1 cellular context compared by ENCODE assay signal in the genomic region with DNA sequence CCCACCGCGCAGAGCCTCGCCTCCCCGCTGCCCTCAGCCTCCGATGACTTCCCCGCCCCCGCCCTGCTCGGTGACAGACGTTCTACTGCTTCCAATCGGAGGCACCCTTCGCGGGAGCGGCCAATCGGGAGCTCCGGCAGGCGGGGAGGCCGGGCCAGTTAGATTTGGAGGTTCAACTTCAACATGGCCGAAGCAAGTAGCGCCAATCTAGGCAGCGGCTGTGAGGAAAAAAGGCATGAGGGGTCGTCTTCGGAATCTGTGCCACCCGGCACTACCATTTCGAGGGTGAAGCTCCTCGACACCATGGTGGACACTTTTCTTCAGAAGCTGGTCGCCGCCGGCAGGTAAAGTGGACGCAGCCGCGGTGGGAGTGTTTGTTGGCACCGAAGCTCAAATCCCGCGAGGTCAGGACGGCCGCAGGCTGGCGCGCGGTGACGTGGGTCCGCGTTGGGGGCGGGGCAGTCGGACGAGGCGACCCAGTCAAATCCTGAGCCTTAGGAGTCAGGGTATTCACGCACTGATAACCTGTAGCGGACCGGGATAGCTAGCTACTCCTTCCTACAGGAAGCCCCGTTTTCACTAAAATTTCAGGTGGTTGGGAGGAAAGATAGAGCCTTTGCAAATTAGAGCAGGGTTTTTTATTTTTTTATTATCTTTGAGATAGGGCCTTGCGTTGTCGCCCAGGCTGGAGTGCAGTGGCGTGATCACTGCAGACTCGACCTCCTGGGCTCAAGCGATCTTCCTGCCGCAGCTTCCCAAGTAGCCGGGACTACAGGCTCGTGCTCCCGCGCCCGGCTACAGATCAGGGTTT.
A peak's percentile ranks its signal among the peaks of the same experiment; 100 is the strongest.
TF ChIP-seq lines count a peak whose summit lies in the region.

A gene with protein sequence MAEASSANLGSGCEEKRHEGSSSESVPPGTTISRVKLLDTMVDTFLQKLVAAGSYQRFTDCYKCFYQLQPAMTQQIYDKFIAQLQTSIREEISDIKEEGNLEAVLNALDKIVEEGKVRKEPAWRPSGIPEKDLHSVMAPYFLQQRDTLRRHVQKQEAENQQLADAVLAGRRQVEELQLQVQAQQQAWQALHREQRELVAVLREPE (plus strand): TSS at position 175 of the 811 bp plus-strand sequence. CDS start 9 bp downstream, at position 184.

TF ChIP-seq in K562, 482 proteins besides CTCF, POLR2A, EP300 and RAD21 (continued from another document and continues in another):
- TF ChIP-seq, protein P1, sequence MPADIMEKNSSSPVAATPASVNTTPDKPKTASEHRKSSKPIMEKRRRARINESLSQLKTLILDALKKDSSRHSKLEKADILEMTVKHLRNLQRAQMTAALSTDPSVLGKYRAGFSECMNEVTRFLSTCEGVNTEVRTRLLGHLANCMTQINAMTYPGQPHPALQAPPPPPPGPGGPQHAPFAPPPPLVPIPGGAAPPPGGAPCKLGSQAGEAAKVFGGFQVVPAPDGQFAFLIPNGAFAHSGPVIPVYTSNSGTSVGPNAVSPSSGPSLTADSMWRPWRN (IDR thresholded peaks at IDR 0.05; ENCODE audit: low read depth) = 0 out of 2 replicates have a peak, but pooled peaks have one; percentile 32
- no peak for TF ChIP-seq MTF1 (CRISPR knock-in tag; IDR thresholded peaks at IDR 0.05; ENCODE audit: borderline replicate concordance)
- no peak; the same call in 1 of the 2 replicates for TF ChIP-seq CBFB (CRISPR knock-in tag; IDR thresholded peaks at IDR 0.05)
- TF ChIP-seq SIRT6 (IDR thresholded peaks at IDR 0.05; ENCODE audit: low read depth, low read length) = no peak
- no peak for TF ChIP-seq HDAC6 (IDR thresholded peaks at IDR 0.05; ENCODE audit: low read depth, low read length)
- TF ChIP-seq WHSC1 (IDR thresholded peaks at IDR 0.05; ENCODE audit: low read length) = no peak
- TF ChIP-seq CAMTA2 (CRISPR knock-in tag; conservative IDR thresholded peaks at IDR 0.05) = no peak
- TF ChIP-seq GABPA (tag; conservative IDR thresholded peaks at IDR 0.05; ENCODE audit: low read depth) = no peak; the same call in 1 of the 2 replicates
- no peak for TF ChIP-seq ZNF668 (CRISPR knock-in tag; IDR thresholded peaks at IDR 0.05)
- TF ChIP-seq CBX1 (IDR thresholded peaks at IDR 0.05; ENCODE audit: low read depth) = no peak
- TF ChIP-seq SP2 (IDR thresholded peaks at IDR 0.05; ENCODE audit: extremely low read depth, low read depth, low read length, poor library complexity, severe bottlenecking) = peak; percentile 89
- TF ChIP-seq, protein P2, sequence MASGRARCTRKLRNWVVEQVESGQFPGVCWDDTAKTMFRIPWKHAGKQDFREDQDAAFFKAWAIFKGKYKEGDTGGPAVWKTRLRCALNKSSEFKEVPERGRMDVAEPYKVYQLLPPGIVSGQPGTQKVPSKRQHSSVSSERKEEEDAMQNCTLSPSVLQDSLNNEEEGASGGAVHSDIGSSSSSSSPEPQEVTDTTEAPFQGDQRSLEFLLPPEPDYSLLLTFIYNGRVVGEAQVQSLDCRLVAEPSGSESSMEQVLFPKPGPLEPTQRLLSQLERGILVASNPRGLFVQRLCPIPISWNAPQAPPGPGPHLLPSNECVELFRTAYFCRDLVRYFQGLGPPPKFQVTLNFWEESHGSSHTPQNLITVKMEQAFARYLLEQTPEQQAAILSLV (tag; IDR thresholded peaks at IDR 0.05) = no peak
- no peak for TF ChIP-seq BMI1 (IDR thresholded peaks at IDR 0.05; ENCODE audit: low read length)
- no peak for TF ChIP-seq NFE2L1 (tag; IDR thresholded peaks at IDR 0.05; ENCODE audit: borderline replicate concordance, low read depth)
- TF ChIP-seq HDAC3 (IDR thresholded peaks at IDR 0.05; ENCODE audit: borderline replicate concordance, partially characterized antibody) = peak; percentile 12
- peak; percentile 89 for TF ChIP-seq TAF1 (IDR thresholded peaks at IDR 0.05; ENCODE audit: control insufficient read depth, extremely low read depth, insufficient read depth, low read length, severe bottlenecking)
- no peak for TF ChIP-seq SAFB (IDR thresholded peaks at IDR 0.05; ENCODE audit: borderline replicate concordance, low read depth, low read length)
- peak; percentile 97 for TF ChIP-seq SUPT5H (IDR thresholded peaks at IDR 0.05)
- TF ChIP-seq NCOA4 (IDR thresholded peaks at IDR 0.05; ENCODE audit: partially characterized antibody) = no peak
- TF ChIP-seq, protein P3, sequence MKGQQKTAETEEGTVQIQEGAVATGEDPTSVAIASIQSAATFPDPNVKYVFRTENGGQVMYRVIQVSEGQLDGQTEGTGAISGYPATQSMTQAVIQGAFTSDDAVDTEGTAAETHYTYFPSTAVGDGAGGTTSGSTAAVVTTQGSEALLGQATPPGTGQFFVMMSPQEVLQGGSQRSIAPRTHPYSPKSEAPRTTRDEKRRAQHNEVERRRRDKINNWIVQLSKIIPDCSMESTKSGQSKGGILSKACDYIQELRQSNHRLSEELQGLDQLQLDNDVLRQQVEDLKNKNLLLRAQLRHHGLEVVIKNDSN (CRISPR knock-in tag; IDR thresholded peaks at IDR 0.05) = no peak
- no peak for TF ChIP-seq ETV6 (IDR thresholded peaks at IDR 0.05; ENCODE audit: borderline replicate concordance in 1 of 2, low read depth in 2 of 2, low read length in 1 of 2)
- TF ChIP-seq ETV6 (CRISPR knock-in tag; IDR thresholded peaks at IDR 0.05; ENCODE audit: borderline replicate concordance) = peak; percentile 32; the same call in 1 of the 2 replicates
- TF ChIP-seq, protein P4, sequence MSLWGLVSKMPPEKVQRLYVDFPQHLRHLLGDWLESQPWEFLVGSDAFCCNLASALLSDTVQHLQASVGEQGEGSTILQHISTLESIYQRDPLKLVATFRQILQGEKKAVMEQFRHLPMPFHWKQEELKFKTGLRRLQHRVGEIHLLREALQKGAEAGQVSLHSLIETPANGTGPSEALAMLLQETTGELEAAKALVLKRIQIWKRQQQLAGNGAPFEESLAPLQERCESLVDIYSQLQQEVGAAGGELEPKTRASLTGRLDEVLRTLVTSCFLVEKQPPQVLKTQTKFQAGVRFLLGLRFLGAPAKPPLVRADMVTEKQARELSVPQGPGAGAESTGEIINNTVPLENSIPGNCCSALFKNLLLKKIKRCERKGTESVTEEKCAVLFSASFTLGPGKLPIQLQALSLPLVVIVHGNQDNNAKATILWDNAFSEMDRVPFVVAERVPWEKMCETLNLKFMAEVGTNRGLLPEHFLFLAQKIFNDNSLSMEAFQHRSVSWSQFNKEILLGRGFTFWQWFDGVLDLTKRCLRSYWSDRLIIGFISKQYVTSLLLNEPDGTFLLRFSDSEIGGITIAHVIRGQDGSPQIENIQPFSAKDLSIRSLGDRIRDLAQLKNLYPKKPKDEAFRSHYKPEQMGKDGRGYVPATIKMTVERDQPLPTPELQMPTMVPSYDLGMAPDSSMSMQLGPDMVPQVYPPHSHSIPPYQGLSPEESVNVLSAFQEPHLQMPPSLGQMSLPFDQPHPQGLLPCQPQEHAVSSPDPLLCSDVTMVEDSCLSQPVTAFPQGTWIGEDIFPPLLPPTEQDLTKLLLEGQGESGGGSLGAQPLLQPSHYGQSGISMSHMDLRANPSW (CRISPR knock-in tag; IDR thresholded peaks at IDR 0.05) = peak; percentile 88
- no peak for TF ChIP-seq ZNF589 (CRISPR knock-in tag; IDR thresholded peaks at IDR 0.05; ENCODE audit: low read depth)
- TF ChIP-seq SMARCA4 (IDR thresholded peaks at IDR 0.05) = no peak
- no peak for TF ChIP-seq TCFL5 (CRISPR knock-in tag; conservative IDR thresholded peaks at IDR 0.05)
- TF ChIP-seq TCF3 (CRISPR knock-in tag; IDR thresholded peaks at IDR 0.05) = no peak
- no peak; the same call in 1 of the 2 replicates for TF ChIP-seq SOX6 (IDR thresholded peaks at IDR 0.05)
- TF ChIP-seq, protein P5, sequence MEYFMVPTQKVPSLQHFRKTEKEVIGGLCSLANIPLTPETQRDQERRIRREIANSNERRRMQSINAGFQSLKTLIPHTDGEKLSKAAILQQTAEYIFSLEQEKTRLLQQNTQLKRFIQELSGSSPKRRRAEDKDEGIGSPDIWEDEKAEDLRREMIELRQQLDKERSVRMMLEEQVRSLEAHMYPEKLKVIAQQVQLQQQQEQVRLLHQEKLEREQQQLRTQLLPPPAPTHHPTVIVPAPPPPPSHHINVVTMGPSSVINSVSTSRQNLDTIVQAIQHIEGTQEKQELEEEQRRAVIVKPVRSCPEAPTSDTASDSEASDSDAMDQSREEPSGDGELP (CRISPR knock-in tag; IDR thresholded peaks at IDR 0.05; ENCODE audit: borderline replicate concordance) = peak; percentile 86
- TF ChIP-seq, protein P6, sequence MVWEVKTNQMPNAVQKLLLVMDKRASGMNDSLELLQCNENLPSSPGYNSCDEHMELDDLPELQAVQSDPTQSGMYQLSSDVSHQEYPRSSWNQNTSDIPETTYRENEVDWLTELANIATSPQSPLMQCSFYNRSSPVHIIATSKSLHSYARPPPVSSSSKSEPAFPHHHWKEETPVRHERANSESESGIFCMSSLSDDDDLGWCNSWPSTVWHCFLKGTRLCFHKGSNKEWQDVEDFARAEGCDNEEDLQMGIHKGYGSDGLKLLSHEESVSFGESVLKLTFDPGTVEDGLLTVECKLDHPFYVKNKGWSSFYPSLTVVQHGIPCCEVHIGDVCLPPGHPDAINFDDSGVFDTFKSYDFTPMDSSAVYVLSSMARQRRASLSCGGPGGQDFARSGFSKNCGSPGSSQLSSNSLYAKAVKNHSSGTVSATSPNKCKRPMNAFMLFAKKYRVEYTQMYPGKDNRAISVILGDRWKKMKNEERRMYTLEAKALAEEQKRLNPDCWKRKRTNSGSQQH (CRISPR knock-in tag; IDR thresholded peaks at IDR 0.05) = no peak
- no peak for TF ChIP-seq CEBPG (CRISPR knock-in tag; IDR thresholded peaks at IDR 0.05)
- TF ChIP-seq CEBPG (tag; conservative IDR thresholded peaks at IDR 0.05 in 1 of 2, IDR thresholded peaks at IDR 0.05 in 1 of 2) = no peak
- TF ChIP-seq NRF1 (conservative IDR thresholded peaks at IDR 0.05 in 1 of 2, IDR thresholded peaks at IDR 0.05 in 1 of 2) = peak; percentile 66 to 75
- TF ChIP-seq RBM15 (IDR thresholded peaks at IDR 0.05; ENCODE audit: insufficient read depth, low read length) = no peak
- no peak for TF ChIP-seq CREBBP (IDR thresholded peaks at IDR 0.05; ENCODE audit: low read depth, low read length)
- peak; percentile 74 for TF ChIP-seq GABPB1 (CRISPR knock-in tag; IDR thresholded peaks at IDR 0.05)
- TF ChIP-seq, protein P7, sequence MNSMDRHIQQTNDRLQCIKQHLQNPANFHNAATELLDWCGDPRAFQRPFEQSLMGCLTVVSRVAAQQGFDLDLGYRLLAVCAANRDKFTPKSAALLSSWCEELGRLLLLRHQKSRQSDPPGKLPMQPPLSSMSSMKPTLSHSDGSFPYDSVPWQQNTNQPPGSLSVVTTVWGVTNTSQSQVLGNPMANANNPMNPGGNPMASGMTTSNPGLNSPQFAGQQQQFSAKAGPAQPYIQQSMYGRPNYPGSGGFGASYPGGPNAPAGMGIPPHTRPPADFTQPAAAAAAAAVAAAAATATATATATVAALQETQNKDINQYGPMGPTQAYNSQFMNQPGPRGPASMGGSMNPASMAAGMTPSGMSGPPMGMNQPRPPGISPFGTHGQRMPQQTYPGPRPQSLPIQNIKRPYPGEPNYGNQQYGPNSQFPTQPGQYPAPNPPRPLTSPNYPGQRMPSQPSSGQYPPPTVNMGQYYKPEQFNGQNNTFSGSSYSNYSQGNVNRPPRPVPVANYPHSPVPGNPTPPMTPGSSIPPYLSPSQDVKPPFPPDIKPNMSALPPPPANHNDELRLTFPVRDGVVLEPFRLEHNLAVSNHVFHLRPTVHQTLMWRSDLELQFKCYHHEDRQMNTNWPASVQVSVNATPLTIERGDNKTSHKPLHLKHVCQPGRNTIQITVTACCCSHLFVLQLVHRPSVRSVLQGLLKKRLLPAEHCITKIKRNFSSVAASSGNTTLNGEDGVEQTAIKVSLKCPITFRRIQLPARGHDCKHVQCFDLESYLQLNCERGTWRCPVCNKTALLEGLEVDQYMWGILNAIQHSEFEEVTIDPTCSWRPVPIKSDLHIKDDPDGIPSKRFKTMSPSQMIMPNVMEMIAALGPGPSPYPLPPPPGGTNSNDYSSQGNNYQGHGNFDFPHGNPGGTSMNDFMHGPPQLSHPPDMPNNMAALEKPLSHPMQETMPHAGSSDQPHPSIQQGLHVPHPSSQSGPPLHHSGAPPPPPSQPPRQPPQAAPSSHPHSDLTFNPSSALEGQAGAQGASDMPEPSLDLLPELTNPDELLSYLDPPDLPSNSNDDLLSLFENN (IDR thresholded peaks at IDR 0.05; ENCODE audit: low read depth in 2 of 2, low read length in 2 of 2) = no peak
- TF ChIP-seq ESRRB (CRISPR knock-in tag; IDR thresholded peaks at IDR 0.05; ENCODE audit: borderline replicate concordance) = no peak
- no peak for TF ChIP-seq ZNF124 (CRISPR knock-in tag; IDR thresholded peaks at IDR 0.05)
- no peak for TF ChIP-seq NUFIP1 (IDR thresholded peaks at IDR 0.05; ENCODE audit: partially characterized antibody)
- peak; percentile 80 to 83 for TF ChIP-seq FOXK2 (conservative IDR thresholded peaks at IDR 0.05 in 1 of 2, IDR thresholded peaks at IDR 0.05 in 1 of 2; ENCODE audit: low read depth in 2 of 2)
- no peak for TF ChIP-seq PURB (CRISPR knock-in tag; IDR thresholded peaks at IDR 0.05; ENCODE audit: low read depth)
- TF ChIP-seq SREBF1 (IDR thresholded peaks at IDR 0.05; ENCODE audit: borderline replicate concordance, low read depth, low read length) = no peak
- TF ChIP-seq, protein P8, sequence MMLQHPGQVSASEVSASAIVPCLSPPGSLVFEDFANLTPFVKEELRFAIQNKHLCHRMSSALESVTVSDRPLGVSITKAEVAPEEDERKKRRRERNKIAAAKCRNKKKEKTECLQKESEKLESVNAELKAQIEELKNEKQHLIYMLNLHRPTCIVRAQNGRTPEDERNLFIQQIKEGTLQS (IDR thresholded peaks at IDR 0.05) = peak; percentile 45; the same call in 1 of the 2 replicates
- TF ChIP-seq, protein P8 (CRISPR knock-in tag; conservative IDR thresholded peaks at IDR 0.05) = peak; percentile 27; the same call in 1 of the 2 replicates
- no peak for TF ChIP-seq MCM2 (IDR thresholded peaks at IDR 0.05; ENCODE audit: low read depth)
- no peak for TF ChIP-seq ZNF75A (CRISPR knock-in tag; IDR thresholded peaks at IDR 0.05)
- TF ChIP-seq ZBTB1 (CRISPR knock-in tag; IDR thresholded peaks at IDR 0.05; ENCODE audit: borderline replicate concordance, low read depth) = no peak
- TF ChIP-seq, protein P9, sequence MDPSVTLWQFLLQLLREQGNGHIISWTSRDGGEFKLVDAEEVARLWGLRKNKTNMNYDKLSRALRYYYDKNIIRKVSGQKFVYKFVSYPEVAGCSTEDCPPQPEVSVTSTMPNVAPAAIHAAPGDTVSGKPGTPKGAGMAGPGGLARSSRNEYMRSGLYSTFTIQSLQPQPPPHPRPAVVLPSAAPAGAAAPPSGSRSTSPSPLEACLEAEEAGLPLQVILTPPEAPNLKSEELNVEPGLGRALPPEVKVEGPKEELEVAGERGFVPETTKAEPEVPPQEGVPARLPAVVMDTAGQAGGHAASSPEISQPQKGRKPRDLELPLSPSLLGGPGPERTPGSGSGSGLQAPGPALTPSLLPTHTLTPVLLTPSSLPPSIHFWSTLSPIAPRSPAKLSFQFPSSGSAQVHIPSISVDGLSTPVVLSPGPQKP (CRISPR knock-in tag; IDR thresholded peaks at IDR 0.05) = no peak
- TF ChIP-seq FOSL1 (tag; conservative IDR thresholded peaks at IDR 0.05) = peak; percentile 31; the same call in 1 of the 2 replicates
- TF ChIP-seq, protein P10, sequence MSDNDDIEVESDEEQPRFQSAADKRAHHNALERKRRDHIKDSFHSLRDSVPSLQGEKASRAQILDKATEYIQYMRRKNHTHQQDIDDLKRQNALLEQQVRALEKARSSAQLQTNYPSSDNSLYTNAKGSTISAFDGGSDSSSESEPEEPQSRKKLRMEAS (CRISPR knock-in tag; IDR thresholded peaks at IDR 0.05) = peak; percentile 69
- TF ChIP-seq CREB1 (IDR thresholded peaks at IDR 0.05) = peak; percentile 92
- peak; percentile 94 for TF ChIP-seq CREB1 (CRISPR knock-in tag; IDR thresholded peaks at IDR 0.05)
- TF ChIP-seq HSF4 (CRISPR knock-in tag; IDR thresholded peaks at IDR 0.05; ENCODE audit: borderline replicate concordance) = no peak
- no peak for TF ChIP-seq ZNF766 (CRISPR knock-in tag; conservative IDR thresholded peaks at IDR 0.05)
